In the genomic region with DNA sequence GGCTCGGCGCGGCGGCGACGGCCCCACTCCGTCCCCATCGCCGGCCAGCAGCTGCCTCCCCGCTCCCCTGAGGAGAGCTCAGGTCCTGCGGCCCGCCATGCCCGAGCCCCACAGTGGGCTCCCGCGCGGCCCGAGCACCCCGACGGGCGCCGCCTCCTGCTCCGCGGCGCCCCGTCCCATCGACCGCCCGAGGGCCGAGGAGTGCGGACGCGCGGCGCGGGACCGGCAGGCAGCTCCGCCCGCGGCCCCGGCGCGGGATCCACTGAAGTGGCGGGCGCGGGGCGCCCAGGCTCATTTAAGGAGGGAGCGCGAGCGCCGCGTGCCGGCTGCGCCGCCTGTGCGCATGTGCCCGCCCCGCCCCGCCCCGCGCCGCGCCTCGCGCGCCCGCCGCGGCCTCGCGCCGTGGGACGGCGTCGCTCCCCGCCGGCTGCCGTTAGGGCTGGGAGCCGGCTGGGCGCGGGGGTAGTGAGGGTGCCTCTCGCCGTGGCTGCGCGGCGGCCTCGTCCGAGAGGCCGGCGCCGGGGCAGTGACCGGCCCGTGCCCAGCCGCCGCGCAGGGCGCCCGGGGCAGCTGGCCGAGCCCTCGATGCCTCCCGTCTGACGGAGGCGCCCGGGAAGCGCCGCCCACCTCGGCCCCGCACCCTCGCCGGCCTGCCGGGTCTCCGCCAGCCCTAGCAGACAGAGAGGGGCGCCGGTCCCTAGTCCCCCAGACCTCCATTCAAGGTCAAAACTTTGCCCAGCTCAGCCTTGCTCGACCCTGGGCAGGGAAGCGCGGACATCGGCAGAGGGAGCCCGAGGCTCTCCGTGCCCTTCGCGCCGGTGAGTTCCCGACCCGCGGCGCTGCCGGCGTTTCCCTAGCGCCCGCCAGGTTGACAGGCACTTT, we compare ENCODE assay signal across 1 cellular context.
TF ChIP-seq lines count a peak whose summit lies in the region.

A gene with protein sequence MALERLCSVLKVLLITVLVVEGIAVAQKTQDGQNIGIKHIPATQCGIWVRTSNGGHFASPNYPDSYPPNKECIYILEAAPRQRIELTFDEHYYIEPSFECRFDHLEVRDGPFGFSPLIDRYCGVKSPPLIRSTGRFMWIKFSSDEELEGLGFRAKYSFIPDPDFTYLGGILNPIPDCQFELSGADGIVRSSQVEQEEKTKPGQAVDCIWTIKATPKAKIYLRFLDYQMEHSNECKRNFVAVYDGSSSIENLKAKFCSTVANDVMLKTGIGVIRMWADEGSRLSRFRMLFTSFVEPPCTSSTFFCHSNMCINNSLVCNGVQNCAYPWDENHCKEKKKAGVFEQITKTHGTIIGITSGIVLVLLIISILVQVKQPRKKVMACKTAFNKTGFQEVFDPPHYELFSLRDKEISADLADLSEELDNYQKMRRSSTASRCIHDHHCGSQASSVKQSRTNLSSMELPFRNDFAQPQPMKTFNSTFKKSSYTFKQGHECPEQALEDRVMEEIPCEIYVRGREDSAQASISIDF (minus strand): TSS at position 269 of the 882 bp plus-strand sequence. CDS start 333 bp downstream, outside the sequence.

TF ChIP-seq in WTC11, 78 proteins besides CTCF, POLR2A, EP300 and RAD21 (continued from another document):
- TF ChIP-seq, protein P1, sequence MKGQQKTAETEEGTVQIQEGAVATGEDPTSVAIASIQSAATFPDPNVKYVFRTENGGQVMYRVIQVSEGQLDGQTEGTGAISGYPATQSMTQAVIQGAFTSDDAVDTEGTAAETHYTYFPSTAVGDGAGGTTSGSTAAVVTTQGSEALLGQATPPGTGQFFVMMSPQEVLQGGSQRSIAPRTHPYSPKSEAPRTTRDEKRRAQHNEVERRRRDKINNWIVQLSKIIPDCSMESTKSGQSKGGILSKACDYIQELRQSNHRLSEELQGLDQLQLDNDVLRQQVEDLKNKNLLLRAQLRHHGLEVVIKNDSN (CRISPR knock-in tag; IDR thresholded peaks at IDR 0.05): no peak
- TF ChIP-seq ZNF219 (CRISPR knock-in tag; IDR thresholded peaks at IDR 0.05; ENCODE audit: borderline replicate concordance) (peak; percentile 0; the same call in 1 of the 2 replicates), TCF7 (CRISPR knock-in tag; IDR thresholded peaks at IDR 0.05; ENCODE audit: low read depth) (no peak), ZNF416 (CRISPR knock-in tag; IDR thresholded peaks at IDR 0.05) (no peak), FOXK1 (CRISPR knock-in tag; IDR thresholded peaks at IDR 0.05) (0 out of 2 replicates have a peak, but pooled peaks have one; percentile 28)
- TF ChIP-seq, protein P2, sequence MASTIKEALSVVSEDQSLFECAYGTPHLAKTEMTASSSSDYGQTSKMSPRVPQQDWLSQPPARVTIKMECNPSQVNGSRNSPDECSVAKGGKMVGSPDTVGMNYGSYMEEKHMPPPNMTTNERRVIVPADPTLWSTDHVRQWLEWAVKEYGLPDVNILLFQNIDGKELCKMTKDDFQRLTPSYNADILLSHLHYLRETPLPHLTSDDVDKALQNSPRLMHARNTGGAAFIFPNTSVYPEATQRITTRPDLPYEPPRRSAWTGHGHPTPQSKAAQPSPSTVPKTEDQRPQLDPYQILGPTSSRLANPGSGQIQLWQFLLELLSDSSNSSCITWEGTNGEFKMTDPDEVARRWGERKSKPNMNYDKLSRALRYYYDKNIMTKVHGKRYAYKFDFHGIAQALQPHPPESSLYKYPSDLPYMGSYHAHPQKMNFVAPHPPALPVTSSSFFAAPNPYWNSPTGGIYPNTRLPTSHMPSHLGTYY (CRISPR knock-in tag; IDR thresholded peaks at IDR 0.05): no peak
- TF ChIP-seq, protein P3, sequence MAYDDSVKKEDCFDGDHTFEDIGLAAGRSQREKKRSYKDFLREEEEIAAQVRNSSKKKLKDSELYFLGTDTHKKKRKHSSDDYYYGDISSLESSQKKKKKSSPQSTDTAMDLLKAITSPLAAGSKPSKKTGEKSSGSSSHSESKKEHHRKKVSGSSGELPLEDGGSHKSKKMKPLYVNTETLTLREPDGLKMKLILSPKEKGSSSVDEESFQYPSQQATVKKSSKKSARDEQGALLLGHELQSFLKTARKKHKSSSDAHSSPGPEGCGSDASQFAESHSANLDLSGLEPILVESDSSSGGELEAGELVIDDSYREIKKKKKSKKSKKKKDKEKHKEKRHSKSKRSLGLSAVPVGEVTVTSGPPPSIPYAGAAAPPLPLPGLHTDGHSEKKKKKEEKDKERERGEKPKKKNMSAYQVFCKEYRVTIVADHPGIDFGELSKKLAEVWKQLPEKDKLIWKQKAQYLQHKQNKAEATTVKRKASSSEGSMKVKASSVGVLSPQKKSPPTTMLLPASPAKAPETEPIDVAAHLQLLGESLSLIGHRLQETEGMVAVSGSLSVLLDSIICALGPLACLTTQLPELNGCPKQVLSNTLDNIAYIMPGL (CRISPR knock-in tag; IDR thresholded peaks at IDR 0.05): 0 out of 2 replicates have a peak, but pooled peaks have one; percentile 48
- TF ChIP-seq, protein P4, sequence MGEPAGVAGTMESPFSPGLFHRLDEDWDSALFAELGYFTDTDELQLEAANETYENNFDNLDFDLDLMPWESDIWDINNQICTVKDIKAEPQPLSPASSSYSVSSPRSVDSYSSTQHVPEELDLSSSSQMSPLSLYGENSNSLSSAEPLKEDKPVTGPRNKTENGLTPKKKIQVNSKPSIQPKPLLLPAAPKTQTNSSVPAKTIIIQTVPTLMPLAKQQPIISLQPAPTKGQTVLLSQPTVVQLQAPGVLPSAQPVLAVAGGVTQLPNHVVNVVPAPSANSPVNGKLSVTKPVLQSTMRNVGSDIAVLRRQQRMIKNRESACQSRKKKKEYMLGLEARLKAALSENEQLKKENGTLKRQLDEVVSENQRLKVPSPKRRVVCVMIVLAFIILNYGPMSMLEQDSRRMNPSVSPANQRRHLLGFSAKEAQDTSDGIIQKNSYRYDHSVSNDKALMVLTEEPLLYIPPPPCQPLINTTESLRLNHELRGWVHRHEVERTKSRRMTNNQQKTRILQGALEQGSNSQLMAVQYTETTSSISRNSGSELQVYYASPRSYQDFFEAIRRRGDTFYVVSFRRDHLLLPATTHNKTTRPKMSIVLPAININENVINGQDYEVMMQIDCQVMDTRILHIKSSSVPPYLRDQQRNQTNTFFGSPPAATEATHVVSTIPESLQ (CRISPR knock-in tag; IDR thresholded peaks at IDR 0.05): no peak
- TF ChIP-seq, protein P5, sequence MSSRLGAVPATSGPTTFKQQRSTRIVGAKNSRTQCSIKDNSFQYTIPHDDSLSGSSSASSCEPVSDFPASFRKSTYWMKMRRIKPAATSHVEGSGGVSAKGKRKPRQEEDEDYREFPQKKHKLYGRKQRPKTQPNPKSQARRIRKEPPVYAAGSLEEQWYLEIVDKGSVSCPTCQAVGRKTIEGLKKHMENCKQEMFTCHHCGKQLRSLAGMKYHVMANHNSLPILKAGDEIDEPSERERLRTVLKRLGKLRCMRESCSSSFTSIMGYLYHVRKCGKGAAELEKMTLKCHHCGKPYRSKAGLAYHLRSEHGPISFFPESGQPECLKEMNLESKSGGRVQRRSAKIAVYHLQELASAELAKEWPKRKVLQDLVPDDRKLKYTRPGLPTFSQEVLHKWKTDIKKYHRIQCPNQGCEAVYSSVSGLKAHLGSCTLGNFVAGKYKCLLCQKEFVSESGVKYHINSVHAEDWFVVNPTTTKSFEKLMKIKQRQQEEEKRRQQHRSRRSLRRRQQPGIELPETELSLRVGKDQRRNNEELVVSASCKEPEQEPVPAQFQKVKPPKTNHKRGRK (CRISPR knock-in tag; IDR thresholded peaks at IDR 0.05; ENCODE audit: borderline replicate concordance): no peak
- TF ChIP-seq, protein P6, sequence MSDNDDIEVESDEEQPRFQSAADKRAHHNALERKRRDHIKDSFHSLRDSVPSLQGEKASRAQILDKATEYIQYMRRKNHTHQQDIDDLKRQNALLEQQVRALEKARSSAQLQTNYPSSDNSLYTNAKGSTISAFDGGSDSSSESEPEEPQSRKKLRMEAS (CRISPR knock-in tag; IDR thresholded peaks at IDR 0.05): peak; percentile 58
